ENCODE assay signal across 7 cellular contexts in genomic region chr1:65442442-65442841, GRCh38.
"Had no signal": no experiment of that assay in that cellular context is flagged by ENCODE, and none has a peak within 500 bp of the region (broad histone marks: within the 10 kb centered on the region; RNA-seq: fewer than 3 reads in every experiment).

No MANE protein-coding gene starts in this region.

- H3K36me3 ChIP-seq: HAP-1 had no signal

- H3K9me3 ChIP-seq: HAP-1 had no signal

- ATAC-seq: HCT116 had no signal

- H2AFZ ChIP-seq: GM23248 had no signal

- H3K4me3 ChIP-seq: GM23248, HAP-1 had no signal

- H3K9ac ChIP-seq: GM23248 had no signal

- H3K4me1 ChIP-seq: HAP-1 had no signal

- DNase-seq: GM23248, GOT3, H7, KG1 had no signal

- FAIRE-seq: HTR-8/SVneo had no signal

- H3K27ac ChIP-seq: GM23248 had no signal
